ENCODE assay signal across 14 cellular contexts in genomic region chr20:539848-540247, GRCh38. TPM values are rescaled to one million over a fixed set of nuclear protein-coding genes. Genes with fewer than 3 reads are reported as not detected.
DNase-seq lines count a peak whose midpoint lies in the region; ATAC-seq and TF ChIP-seq lines count a peak whose summit lies in the region.
"Had no signal": no experiment of that assay in that cellular context is flagged by ENCODE, and none has a peak within 500 bp of the region (broad histone marks: within the 10 kb centered on the region; RNA-seq: fewer than 3 reads in every experiment).

No MANE protein-coding gene starts in this region.

- ATAC-seq in activated T-cell treated with anti-CD3 and anti-CD28 coated beads, Interleukin-2, amount 50 U/mL, for 72 hours (replicated peaks in 1 of 2): no peak
- ATAC-seq in thoracic aorta (ENCODE audit: insufficient number of reproducible peaks, low FRiP score, low read depth) (no peak), HG03432 (IDR thresholded peaks at IDR 0.05; ENCODE audit: unreplicated experiment) (no peak), HG02840 (IDR thresholded peaks at IDR 0.05; ENCODE audit: low FRiP score, unreplicated experiment) (no peak)
- ATAC-seq: A549, sciatic nerve had no signal

- H3K4me1 ChIP-seq in thoracic aorta (ENCODE audit: control insufficient read depth in 1 of 2, low read depth in 2 of 2): peaks cover 46 to 83% of the 10 kb centered on the region in 2 donors

- H3K27me3 Mint-ChIP-seq in activated T-cell treated with anti-CD3 and anti-CD28 coated beads, Interleukin-2, amount 50 U/mL, for 72 hours (ENCODE audit: low read depth): no peaks in the 10 kb centered on the region

- H3K27me3 ChIP-seq in thoracic aorta (replicated peaks; ENCODE audit: insufficient read depth): no peaks in the 10 kb centered on the region

- peak overlapping the region; percentile 6 to 26 for H3K27ac ChIP-seq in thoracic aorta
- H3K27ac ChIP-seq: A549 had no signal

- no peak for DNase-seq in activated T-cell treated with anti-CD3 and anti-CD28 coated beads, Interleukin-2, amount 50 U/mL, for 72 hours
- DNase-seq in activated T-cell treated with anti-CD3 and anti-CD28 coated beads, Interleukin-2, amount 50 U/mL, for 48 hours: no peak
- DNase-seq in amniotic epithelial cell (ENCODE audit: low read depth) (peak; percentile 85), thoracic aorta (ENCODE audit: low spot score) (no peak), DMS153 treated with DMSO at 0.1 percent for 48 hours (lab: John Stamatoyannopoulos, UW; ENCODE audit: unreplicated experiment) (no peak)
- DNase-seq: activated naive CD4-positive, alpha-beta T cell treated with Interleukin-2 at 50 U/mL for 16 hours; GOT3; hippocampal formation; NCI-H526 treated with DMSO at 0.1 percent for 48 hours had no signal

- H3K4me3 ChIP-seq in iPS-18c (ENCODE audit: insufficient read depth, low read depth, low read length) (peak overlapping the region; percentile 26), thoracic aorta (no peak overlapping the region)
- H3K4me3 ChIP-seq: A549 had no signal

- H3K36me3 Mint-ChIP-seq in activated T-cell treated with anti-CD3 and anti-CD28 coated beads, Interleukin-2, amount 50 U/mL, for 72 hours (ENCODE audit: insufficient read depth in 2 of 2): peaks cover 25 to 44% of the 10 kb centered on the region in 2 donors

- TF ChIP-seq CTCF in thoracic aorta (IDR thresholded peaks at IDR 0.05): no peak

- peaks cover 4 to 7% of the 10 kb centered on the region in 2 donors for H3K9me3 Mint-ChIP-seq in activated T-cell treated with anti-CD3 and anti-CD28 coated beads, Interleukin-2, amount 50 U/mL, for 72 hours

- H3K4me3 Mint-ChIP-seq in activated T-cell treated with anti-CD3 and anti-CD28 coated beads, Interleukin-2, amount 50 U/mL, for 72 hours: peak overlapping the region in 1 of 2 donors; percentile 42

- H3K36me3 ChIP-seq in thoracic aorta: no peaks in the 10 kb centered on the region

- H3K4me1 Mint-ChIP-seq in activated T-cell treated with anti-CD3 and anti-CD28 coated beads, Interleukin-2, amount 50 U/mL, for 72 hours (ENCODE audit: low read depth): peaks cover 92% of the 10 kb centered on the region

- H3K9me3 ChIP-seq in iPS-18c (ENCODE audit: control insufficient read depth, insufficient read depth, low read length): peaks cover 3% of the 10 kb centered on the region
- H3K9me3 ChIP-seq in thoracic aorta: no peaks in the 10 kb centered on the region

- H3K27ac Mint-ChIP-seq in activated T-cell treated with anti-CD3 and anti-CD28 coated beads, Interleukin-2, amount 50 U/mL, for 72 hours: peak overlapping the region; percentile 66

RNA-seq across cellular contexts. Expression of gene CSNK2A1, which starts 3.7 kb away (rescaled TPM):
- 100 to 1,000 TPM; 168 to 184 TPM for total RNA-seq in activated T-cell treated with anti-CD3 and anti-CD28 coated beads, Interleukin-2, amount 50 U/mL, for 72 hours
- total RNA-seq in thoracic aorta: 10 to 100 TPM; 83.9 to 90.7 TPM
